13 cellular contexts compared by ENCODE assay signal in the genomic region with DNA sequence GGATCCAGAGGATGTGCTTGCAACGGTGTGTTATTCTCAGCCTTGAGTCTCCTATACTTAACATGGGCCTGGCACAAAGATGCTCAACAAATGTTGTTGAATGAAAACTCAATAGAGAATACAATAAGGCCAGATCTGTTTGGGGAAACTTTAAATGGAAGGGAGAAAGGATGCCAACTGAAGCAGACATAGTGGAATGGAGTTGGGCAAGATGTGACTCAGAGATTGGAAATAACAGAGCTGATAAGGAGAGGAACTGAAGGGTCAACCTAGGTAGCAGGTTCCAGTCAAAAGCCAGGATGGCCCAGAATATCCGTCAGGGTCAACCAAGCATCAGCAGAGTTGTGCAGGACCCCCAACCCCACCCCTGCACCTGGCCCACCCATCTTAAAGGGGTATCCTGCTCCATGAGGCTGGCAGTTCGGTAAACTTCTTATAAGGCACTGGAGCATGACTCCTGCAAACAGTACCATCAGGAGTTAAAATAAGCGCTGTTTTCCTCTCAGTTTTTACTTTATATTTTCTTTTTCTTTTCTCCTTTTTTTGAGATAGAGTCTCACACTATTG. TPM values are rescaled to one million over a fixed set of nuclear protein-coding genes. Genes with fewer than 3 reads are reported as not detected.
DNase-seq lines count a peak whose midpoint lies in the region; ATAC-seq, FAIRE-seq and TF ChIP-seq lines count a peak whose summit lies in the region.
"Had no signal": no experiment of that assay in that cellular context is flagged by ENCODE, and none has a peak within 500 bp of the region (broad histone marks: within the 10 kb centered on the region; RNA-seq: fewer than 3 reads in every experiment).

No MANE protein-coding gene starts in this region.

- peaks cover 14% of the 10 kb centered on the region for H3K4me1 Mint-ChIP-seq in GM23338
- H3K4me1 Mint-ChIP-seq in activated CD4-positive, alpha-beta memory T cell treated with anti-CD3 and anti-CD28 coated beads for 36 hours (ENCODE audit: low read depth): peaks cover 33% of the 10 kb centered on the region

- H3K27ac Mint-ChIP-seq in GM23338: no peak overlapping the region
- H3K27ac Mint-ChIP-seq in activated CD4-positive, alpha-beta memory T cell treated with anti-CD3 and anti-CD28 coated beads for 36 hours: peak overlapping the region; percentile 2

- CTCF ChIA-PET in activated CD4-positive, alpha-beta memory T cell treated with anti-CD3 and anti-CD28 coated beads for 36 hours (lab: Charles Lee): interaction anchor here (1.0 to 1.9 kb wide), 6 partner anchors 16 to 198 kb away, joined by 3 to 6 read pairs (median 4); partner anchors contain the start of gene NCKAP5L

- H3K79me2 ChIP-seq in ACC112 (ENCODE audit: control insufficient read depth, insufficient read depth, low read length, unreplicated experiment) (peaks cover 10% of the 10 kb centered on the region), GM23338 (replicated peaks; ENCODE audit: insufficient read depth) (no peaks in the 10 kb centered on the region), keratinocyte (ENCODE audit: control insufficient read depth, insufficient read depth, low read length) (peaks cover 7% of the 10 kb centered on the region)

- no peak for FAIRE-seq in keratinocyte (lab: Jason Lieb, UNC)
- FAIRE-seq: small intestine, urothelium cell line had no signal

- DNase-seq in GM23338 (ENCODE audit: low spot score): no peak
- DNase-seq in activated CD4-positive, alpha-beta memory T cell treated with anti-CD3 and anti-CD28 coated beads for 36 hours: no peak
- DNase-seq in keratinocyte (ENCODE audit: low read depth, low spot score): no peak
- no peak for DNase-seq in EL
- no peak for DNase-seq in NCI-H748 (lab: John Stamatoyannopoulos, UW; ENCODE audit: unreplicated experiment)
- DNase-seq: activated CD8-positive, alpha-beta memory T cell treated with anti-CD3 and anti-CD28 coated beads, Interleukin-2, amount 50 U/mL, for 48 hours; NCI-H187; small intestine; T-helper 17 cell had no signal

- H3K9ac ChIP-seq in keratinocyte (ENCODE audit: control insufficient read depth, extremely low read depth, insufficient read depth, low read length): no peak overlapping the region

- intact Hi-C loops in activated CD4-positive, alpha-beta memory T cell treated with anti-CD3 and anti-CD28 coated beads for 36 hours (cut with micrococcal nuclease): loop anchor here (2.0 to 5.0 kb wide), 2 partner anchors 82 to 103 kb away; partner anchors contain the start of gene TMBIM6

- no peak overlapping the region for H3K4me3 ChIP-seq in ACC112 (ENCODE audit: low read depth, low read length)
- H3K4me3 ChIP-seq in GM23338: no peak overlapping the region; the same call in 1 of the 2 replicates
- no peak overlapping the region for H3K4me3 ChIP-seq in keratinocyte (ENCODE audit: control insufficient read depth in 2 of 3, extremely low read depth in 1 of 3, insufficient read depth in 2 of 3, low read depth in 1 of 3, low read length in 3 of 3)

- H3K9me3 ChIP-seq in keratinocyte (ENCODE audit: control insufficient read depth, low read depth, low read length): no peaks in the 10 kb centered on the region

- peak overlapping the region; percentile 96; the same call in 1 of the 3 replicates for H3K4me3 Mint-ChIP-seq in GM23338
- peak overlapping the region; percentile 90 for H3K4me3 Mint-ChIP-seq in activated CD4-positive, alpha-beta memory T cell treated with anti-CD3 and anti-CD28 coated beads for 36 hours

- no peaks in the 10 kb centered on the region for H3K9me2 ChIP-seq in GM23338 (ENCODE audit: insufficient read depth)

- H3K27ac ChIP-seq in ACC112 (ENCODE audit: low read depth, low read length) (peak overlapping the region; percentile 87; the same call in 1 of the 2 replicates), GM23338 (ENCODE audit: low read depth) (no peak overlapping the region; the same call in 1 of the 2 replicates), keratinocyte (ENCODE audit: control insufficient read depth, insufficient read depth, low read length) (no peak overlapping the region)

- peaks cover 10% of the 10 kb centered on the region for H3K27me3 Mint-ChIP-seq in GM23338 (ENCODE audit: insufficient read depth, low read depth, poor library complexity)
- H3K27me3 Mint-ChIP-seq in activated CD4-positive, alpha-beta memory T cell treated with anti-CD3 and anti-CD28 coated beads for 36 hours: no peaks in the 10 kb centered on the region

- no peaks in the 10 kb centered on the region for H4K20me1 ChIP-seq in GM23338 (replicated peaks; ENCODE audit: insufficient read depth)
- no peaks in the 10 kb centered on the region for H4K20me1 ChIP-seq in keratinocyte (ENCODE audit: control insufficient read depth, extremely low read depth, insufficient read depth, low read length)

- no peaks in the 10 kb centered on the region for H3K36me3 ChIP-seq in ACC112 (ENCODE audit: insufficient read depth, low read length)
- H3K36me3 ChIP-seq in GM23338 (ENCODE audit: insufficient read depth): no peaks in the 10 kb centered on the region
- no peaks in the 10 kb centered on the region for H3K36me3 ChIP-seq in keratinocyte (ENCODE audit: control insufficient read depth in 2 of 2, extremely low read depth in 1 of 2, insufficient read depth in 2 of 2, low read length in 2 of 2)

- no peaks in the 10 kb centered on the region for H3K9me3 Mint-ChIP-seq in GM23338
- H3K9me3 Mint-ChIP-seq in activated CD4-positive, alpha-beta memory T cell treated with anti-CD3 and anti-CD28 coated beads for 36 hours: no peaks in the 10 kb centered on the region

- no peak overlapping the region for H2AFZ ChIP-seq in ACC112 (ENCODE audit: low read length, unreplicated experiment)
- no peak overlapping the region for H2AFZ ChIP-seq in GM23338
- H2AFZ ChIP-seq in keratinocyte (ENCODE audit: control insufficient read depth, low read length): no peak overlapping the region

- peaks cover 14% of the 10 kb centered on the region for H3K27me3 ChIP-seq in ACC112 (ENCODE audit: insufficient read depth, low read length)
- no peaks in the 10 kb centered on the region for H3K27me3 ChIP-seq in GM23338 (ENCODE audit: insufficient read depth)
- no peaks in the 10 kb centered on the region for H3K27me3 ChIP-seq in keratinocyte (ENCODE audit: control insufficient read depth, extremely low read depth, insufficient read depth, low read length)

- dilution Hi-C loops in keratinocyte (cut with MboI; ENCODE audit: extremely low pct_ligation_motif_present, low sequenced_read_pairs): no loop called here

- TF ChIP-seq CTCF in GM23338 (conservative IDR thresholded peaks at IDR 0.05; ENCODE audit: low read depth in 2 of 2): no peak
- TF ChIP-seq CTCF in keratinocyte (optimal IDR thresholded peaks at IDR 0.05 in 1 of 3, IDR thresholded peaks at IDR 0.05 in 1 of 3, conservative IDR thresholded peaks at IDR 0.05 in 1 of 3; ENCODE audit: extremely low read depth in 1 of 3, insufficient read depth in 2 of 3, low read length in 3 of 3): no peak

- POLR2A ChIA-PET in activated CD4-positive, alpha-beta memory T cell treated with anti-CD3 and anti-CD28 coated beads for 36 hours (lab: Charles Lee): interaction anchor here (1.4 kb wide), 1 partner anchor 102 kb away, joined by 12 read pairs; the partner anchor contains the start of gene TMBIM6

- H3K4me1 ChIP-seq in ACC112 (ENCODE audit: control insufficient read depth, insufficient read depth, low read length, unreplicated experiment) (peaks cover 10% of the 10 kb centered on the region), GM23338 (ENCODE audit: insufficient read depth) (peaks cover 9% of the 10 kb centered on the region; the same call in 1 of the 2 replicates), keratinocyte (ENCODE audit: control insufficient read depth, extremely low read depth, insufficient read depth, low read length) (peaks cover 14% of the 10 kb centered on the region)

- ATAC-seq in GM23338 (no peak), HG02623 (IDR thresholded peaks at IDR 0.05; ENCODE audit: unreplicated experiment) (no peak), GM21786 (IDR thresholded peaks at IDR 0.05; ENCODE audit: unreplicated experiment) (no peak)
- ATAC-seq: T-helper 17 cell had no signal

- H3K4me2 ChIP-seq in GM23338: peak overlapping the region; percentile 94; the same call in 1 of the 2 replicates
- peak overlapping the region; percentile 93 for H3K4me2 ChIP-seq in keratinocyte (ENCODE audit: control insufficient read depth, extremely low read depth, insufficient read depth, low read depth, low read length)

- peaks cover 11% of the 10 kb centered on the region for H3F3A ChIP-seq in GM23338 (replicated peaks; ENCODE audit: low read depth)

- no peaks in the 10 kb centered on the region for H3K9me1 ChIP-seq in keratinocyte (ENCODE audit: control insufficient read depth, extremely low read depth, insufficient read depth, low read length)

- H3K36me3 Mint-ChIP-seq in GM23338 (ENCODE audit: low read depth): no peaks in the 10 kb centered on the region; the same call in 2 of the 3 replicates
- H3K36me3 Mint-ChIP-seq in activated CD4-positive, alpha-beta memory T cell treated with anti-CD3 and anti-CD28 coated beads for 36 hours: no peaks in the 10 kb centered on the region

RNA-seq across cellular contexts. Expression of gene BCDIN3D, which starts 1.0 kb away (rescaled TPM):
- total RNA-seq in GM23338 (2014; rRNA removed; shearing (Covaris generic)): 1.8 and 2.1 TPM in 2 replicates
- polyA plus RNA-seq in GM23338 (2016; fragmentation: Nextera tagmentation; extraction: Ambion mirVana): 0.89 and 1.4 TPM in 2 replicates
- 1 to 10 TPM; 5.8 to 6.1 TPM for total RNA-seq in activated CD4-positive, alpha-beta memory T cell treated with anti-CD3 and anti-CD28 coated beads for 36 hours
- polyA plus RNA-seq in keratinocyte: 2.9 to 3.7 TPM (median 3.4 TPM) in 3 replicates
- 1.2 TPM for polyA plus RNA-seq in keratinocyte (2011; ENCODE audit: low read depth)
- polyA plus RNA-seq in keratinocyte (2011; cell fraction: cytosol; rRNA removed): 1.8 and 3.5 TPM in 2 replicates
- 4.8 and 5.2 TPM in 2 replicates for polyA plus RNA-seq in keratinocyte (2011; cell fraction: nucleus; rRNA removed)
- 2.0 and 3.6 TPM in 2 replicates for polyA plus RNA-seq in keratinocyte (2012; ENCODE audit: low replicate concordance)
- 1.1 to 2.5 TPM (median 1.7 TPM) in 3 replicates for polyA minus RNA-seq in keratinocyte
- 0.96 TPM for polyA minus RNA-seq in keratinocyte (2011; cell fraction: cytosol; rRNA and poly(A)+ RNA removed)
- polyA minus RNA-seq in keratinocyte (2011; cell fraction: nucleus; rRNA and poly(A)+ RNA removed): 1.5 and 1.7 TPM in 2 replicates

RNA-seq across cellular contexts. Expression of gene NCKAP5L, which starts 15.7 kb away (rescaled TPM):
- 30.0 and 37.0 TPM in 2 replicates for total RNA-seq in GM23338 (2014; rRNA removed; shearing (Covaris generic))
- polyA plus RNA-seq in GM23338 (2016; fragmentation: Nextera tagmentation; extraction: Ambion mirVana) (10.2 TPM in 2 replicates), keratinocyte (3.9 to 5.8 TPM (median 4.4 TPM) in 3 replicates)
- 1 to 10 TPM; 2.9 to 3.0 TPM for total RNA-seq in activated CD4-positive, alpha-beta memory T cell treated with anti-CD3 and anti-CD28 coated beads for 36 hours
- polyA plus RNA-seq in keratinocyte (2011; ENCODE audit: low read depth): 1.3 TPM
- polyA plus RNA-seq in keratinocyte (2011; cell fraction: cytosol; rRNA removed): 2.8 and 5.9 TPM in 2 replicates
- 15.7 and 20.3 TPM in 2 replicates for polyA plus RNA-seq in keratinocyte (2011; cell fraction: nucleus; rRNA removed)
- polyA plus RNA-seq in keratinocyte (2012; ENCODE audit: low replicate concordance): 3.0 and 12.3 TPM in 2 replicates
- 10.1 to 14.4 TPM (median 10.7 TPM) in 3 replicates for polyA minus RNA-seq in keratinocyte
- polyA minus RNA-seq in keratinocyte (2011; cell fraction: cytosol; rRNA and poly(A)+ RNA removed): 16.5 TPM
- polyA minus RNA-seq in keratinocyte (2011; cell fraction: nucleus; rRNA and poly(A)+ RNA removed): 21.9 and 22.6 TPM in 2 replicates

RNA-seq across cellular contexts. Expression of gene FAIM2, which starts 59.7 kb away (rescaled TPM):
- total RNA-seq in GM23338 (2014; rRNA removed; shearing (Covaris generic)): 0.08 and 2.0 TPM in 2 replicates
- polyA plus RNA-seq in GM23338 (2016; fragmentation: Nextera tagmentation; extraction: Ambion mirVana): 0.61 and 0.83 TPM in 2 replicates
- 1 to 10 TPM; 1.7 to 2.1 TPM for total RNA-seq in activated CD4-positive, alpha-beta memory T cell treated with anti-CD3 and anti-CD28 coated beads for 36 hours
- 0.07 TPM in 1 of 3 replicates, not detected in the others for polyA plus RNA-seq in keratinocyte
- polyA plus RNA-seq in keratinocyte (2011; ENCODE audit: low read depth): not detected
- polyA plus RNA-seq in keratinocyte (2011; cell fraction: cytosol; rRNA removed): not detected in 2 replicates
- not detected in 2 replicates for polyA plus RNA-seq in keratinocyte (2011; cell fraction: nucleus; rRNA removed)
- polyA plus RNA-seq in keratinocyte (2012; ENCODE audit: low replicate concordance): 0.16 TPM in 1 of 2 replicates, not detected in the other
- not detected in 3 replicates for polyA minus RNA-seq in keratinocyte
- not detected for polyA minus RNA-seq in keratinocyte (2011; cell fraction: cytosol; rRNA and poly(A)+ RNA removed)
- not detected in 2 replicates for polyA minus RNA-seq in keratinocyte (2011; cell fraction: nucleus; rRNA and poly(A)+ RNA removed)
